15 cellular contexts compared by ENCODE assay signal in genomic region chr1:226787071-226787470, GRCh38.
"Had no signal": no experiment of that assay in that cellular context is flagged by ENCODE, and none has a peak within 500 bp of the region (broad histone marks: within the 10 kb centered on the region; RNA-seq: fewer than 3 reads in every experiment).

No MANE protein-coding gene starts in this region.

- H3K27me3 ChIP-seq: colonic mucosa, heart left ventricle, SJCRH30 had no signal

- H3K27ac ChIP-seq: colonic mucosa, foreskin keratinocyte, prostate gland, SJCRH30 had no signal

- ATAC-seq: activated CD8-positive, alpha-beta T cell treated with anti-CD3 and anti-CD28 coated beads for 36 hours; activated T-cell treated with anti-CD3 and anti-CD28 coated beads, Interleukin-2, amount 50 U/mL, for 4 hours; foreskin keratinocyte; heart left ventricle had no signal

- H3K9me3 ChIP-seq: colonic mucosa, heart left ventricle, prostate gland had no signal

- DNase-seq: activated B cell treated with CpG ODN at 0.5 μM for 24 hours; activated CD4-positive, alpha-beta T cell treated with anti-CD3 and anti-CD28 coated beads for 48 hours; activated CD8-positive, alpha-beta T cell treated with anti-CD3 and anti-CD28 coated beads for 36 hours; activated gamma-delta T cell; activated T-cell treated with anti-CD3 and anti-CD28 coated beads, Interleukin-2, amount 50 U/mL, for 4 hours; central memory CD4-positive, alpha-beta T cell; colonic mucosa; foreskin keratinocyte; heart left ventricle; mammary epithelial cell; nephron progenitor cell; SJCRH30; SW 1271; trophoblast cell had no signal

- H3K36me3 ChIP-seq: colonic mucosa, heart left ventricle, prostate gland, SJCRH30 had no signal

- H3K4me3 ChIP-seq: colonic mucosa, heart left ventricle, prostate gland, SJCRH30 had no signal

- H3K4me1 ChIP-seq: colonic mucosa, foreskin keratinocyte, prostate gland had no signal
